Comparison of ENCODE assay signal across 8 cellular contexts in the genomic region with DNA sequence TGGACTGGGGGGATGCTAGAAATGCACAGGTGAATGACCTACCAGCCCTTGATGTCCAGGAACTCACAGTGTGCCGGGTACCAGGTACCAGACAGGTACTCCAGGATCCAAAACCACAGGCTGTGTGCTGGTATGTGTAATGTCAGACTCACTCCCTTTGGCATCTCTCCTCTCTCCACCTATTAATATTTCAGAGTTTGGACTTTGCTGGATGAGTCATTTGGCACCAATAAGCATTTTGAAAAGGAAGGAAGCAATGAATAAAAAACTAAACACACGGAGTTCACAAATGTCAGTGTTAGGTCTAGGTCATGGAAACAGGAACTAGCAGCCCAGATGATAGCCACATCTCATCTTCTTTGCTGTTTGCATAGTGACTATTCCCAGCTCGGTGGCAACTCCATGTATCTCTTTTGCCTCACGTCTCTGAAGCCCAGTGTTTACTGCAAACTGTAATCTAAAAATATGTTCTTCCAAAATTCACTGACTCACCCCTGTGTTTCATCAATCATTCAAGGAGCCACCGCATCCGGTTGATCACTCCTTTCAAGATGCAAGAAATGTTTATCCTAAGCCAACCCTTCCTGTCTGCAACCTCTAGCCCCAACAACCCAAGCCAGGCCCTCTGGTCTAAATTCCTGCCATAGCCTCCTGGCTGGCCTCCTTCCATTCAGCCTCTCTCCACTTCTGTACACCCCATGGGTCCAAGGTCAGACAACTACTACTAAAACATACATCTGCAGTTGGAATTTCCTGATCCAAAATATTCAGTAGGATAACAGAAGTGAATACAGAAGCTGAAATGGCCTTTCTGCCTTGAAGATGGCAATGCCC. TPM values are rescaled to one million over a fixed set of nuclear protein-coding genes. Genes with fewer than 3 reads are reported as not detected.
DNase-seq lines count a peak whose midpoint lies in the region; ATAC-seq and TF ChIP-seq lines count a peak whose summit lies in the region.

No MANE protein-coding gene starts in this region.

- H3K9me3 Mint-ChIP-seq in progenitor cell of endocrine pancreas (ENCODE audit: low read depth): no peaks in the 10 kb centered on the region

- DNase-seq in A673 (ENCODE audit: low spot score) (peak; percentile 69), glomerular endothelial cell (ENCODE audit: extremely low read depth, low read depth, low spot score) (peak; percentile 82), progenitor cell of endocrine pancreas (ENCODE audit: low spot score, unreplicated experiment) (no peak)

- H3K27ac ChIP-seq in A673 (ENCODE audit: low read depth, low read length, poor library complexity, severe bottlenecking) (peak overlapping the region; percentile 65), VCaP (peak overlapping the region; percentile 85), skeletal muscle tissue (ENCODE audit: low read depth, low read length) (peak overlapping the region; percentile 42)

- intact Hi-C loops in A673 (cut with micrococcal nuclease; ENCODE audit: unreplicated experiment): no loop called here

- H3K9ac ChIP-seq in skeletal muscle tissue (ENCODE audit: low read depth in 1 of 3, low read length in 3 of 3): no peak overlapping the region

- H3K4me3 ChIP-seq in A673 (ENCODE audit: low read depth, low read length, poor library complexity, severe bottlenecking) (no peak overlapping the region), skeletal muscle tissue (ENCODE audit: low read length in 3 of 3) (no peak overlapping the region)

- ATAC-seq in HG03175 (IDR thresholded peaks at IDR 0.05; ENCODE audit: unreplicated experiment): peak; percentile 52
- ATAC-seq in HG02623 (IDR thresholded peaks at IDR 0.05; ENCODE audit: unreplicated experiment): no peak
- no peak for ATAC-seq in GM18858 (IDR thresholded peaks at IDR 0.05; ENCODE audit: unreplicated experiment)

- no peaks in the 10 kb centered on the region for H3K27me3 ChIP-seq in A673 (replicated peaks; ENCODE audit: insufficient read depth, low read depth, low read length, poor library complexity)
- H3K27me3 ChIP-seq in skeletal muscle tissue (ENCODE audit: control insufficient read depth in 3 of 3, insufficient read depth in 3 of 3, low read length in 3 of 3): no peaks in the 10 kb centered on the region

- H3K4me3 Mint-ChIP-seq in progenitor cell of endocrine pancreas (ENCODE audit: low read depth): no peak overlapping the region

- H3K9me3 ChIP-seq in A673 (ENCODE audit: low read depth, low read length, poor library complexity, severe bottlenecking) (no peaks in the 10 kb centered on the region), skeletal muscle tissue (ENCODE audit: control insufficient read depth in 3 of 3, low read length in 3 of 3) (no peaks in the 10 kb centered on the region)

- H3K27me3 Mint-ChIP-seq in progenitor cell of endocrine pancreas: peaks cover 6% of the 10 kb centered on the region

- POLR2A ChIA-PET in A673 (lab: Charles Lee; ENCODE audit: low non-redundant PET): no interaction called here

- BruUV-seq in A673 (replicated peaks; lab: Mats Ljungman, UMichigan): no TSS peak

- H3K36me3 Mint-ChIP-seq in progenitor cell of endocrine pancreas (ENCODE audit: insufficient read depth): peaks cover 2% of the 10 kb centered on the region

- peaks cover 15% of the 10 kb centered on the region for H3K4me1 Mint-ChIP-seq in progenitor cell of endocrine pancreas (ENCODE audit: low read depth)

- H3K36me3 ChIP-seq in A673 (ENCODE audit: insufficient read depth, low read length, poor library complexity, severe bottlenecking): no peaks in the 10 kb centered on the region
- no peaks in the 10 kb centered on the region for H3K36me3 ChIP-seq in skeletal muscle tissue (ENCODE audit: control insufficient read depth in 3 of 3, insufficient read depth in 3 of 3, low read length in 3 of 3)

- no peak for TF ChIP-seq CTCF in A673 (conservative IDR thresholded peaks at IDR 0.05; ENCODE audit: low read depth, low read length)
- no peak for TF ChIP-seq CTCF in VCaP (conservative IDR thresholded peaks at IDR 0.05)
- no peak for TF ChIP-seq CTCF in progenitor cell of endocrine pancreas (IDR thresholded peaks at IDR 0.05; ENCODE audit: unreplicated experiment)

- no peak overlapping the region for H3K27ac Mint-ChIP-seq in progenitor cell of endocrine pancreas

- CTCF ChIA-PET in A673 (lab: Charles Lee): no interaction called here

- H3K4me1 ChIP-seq in A673 (ENCODE audit: insufficient read depth, low read length, poor library complexity, severe bottlenecking): peaks cover 73% of the 10 kb centered on the region
- peaks cover 21 to 35% (median 25%) of the 10 kb centered on the region in 3 donors for H3K4me1 ChIP-seq in skeletal muscle tissue (ENCODE audit: control insufficient read depth in 3 of 3, insufficient read depth in 3 of 3, low read length in 3 of 3)

RNA-seq across cellular contexts. Expression of gene ITGB5, which starts 8.4 kb away (rescaled TPM):
- 116 and 125 TPM in 2 replicates for total RNA-seq in A673 (2021)
- total RNA-seq in glomerular endothelial cell: 174 and 307 TPM in 2 replicates
- total RNA-seq in skeletal muscle tissue: 24.0 TPM
- total RNA-seq in progenitor cell of endocrine pancreas: 58.8 and 65.4 TPM in 2 replicates

RNA-seq across cellular contexts. Expression of gene MUC13, which starts 55.8 kb away (rescaled TPM):
- total RNA-seq in A673 (2021): not detected in 2 replicates
- total RNA-seq in glomerular endothelial cell: not detected in 2 replicates
- not detected for total RNA-seq in skeletal muscle tissue
- total RNA-seq in progenitor cell of endocrine pancreas: 0.42 TPM in 1 of 2 replicates, not detected in the other
